Comparison of ENCODE assay signal across 8 cellular contexts in the genomic region with DNA sequence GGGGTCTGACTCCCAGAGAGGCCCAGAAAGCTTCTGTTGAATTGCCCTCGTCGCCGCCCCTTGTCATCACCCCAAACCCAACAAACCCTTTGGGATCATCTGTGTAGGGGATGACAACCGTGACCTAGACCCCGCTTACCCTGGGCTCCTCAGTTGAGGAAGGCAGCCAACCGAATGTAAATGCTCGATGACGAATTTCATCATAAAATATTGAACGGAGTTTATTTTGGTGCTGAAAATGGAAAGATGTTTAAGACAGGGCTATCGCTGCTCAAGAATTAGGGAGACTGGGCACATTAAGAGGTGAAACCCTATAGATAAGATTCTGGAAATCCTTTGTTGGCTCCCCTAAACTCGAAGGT. TPM values are rescaled to one million over a fixed set of nuclear protein-coding genes. Genes with fewer than 3 reads are reported as not detected.
DNase-seq lines count a peak whose midpoint lies in the region; ATAC-seq, FAIRE-seq and TF ChIP-seq lines count a peak whose summit lies in the region.

No MANE protein-coding gene starts in this region.

- H3K9ac ChIP-seq in astrocyte (ENCODE audit: low read length) (peak overlapping the region; percentile 99), HepG2 (ENCODE audit: insufficient read depth, low read depth, low read length) (peak overlapping the region; percentile 86)

- ATAC-seq in HG03139 (IDR thresholded peaks at IDR 0.05; ENCODE audit: unreplicated experiment) (peak; percentile 11), HepG2 (peak; percentile 17)

- peak overlapping the region; percentile 94 for H3K4me3 Mint-ChIP-seq in T-helper 1 cell treated with Interleukin-12 subunit alpha and Interleukin-12 subunit beta and Interleukin-4 antibody, amounts not matched to agents 30 μg/mL and 1 μg/mL, for 36 hours
- peak overlapping the region; percentile 99 for H3K4me3 Mint-ChIP-seq in astrocyte (ENCODE audit: unreplicated experiment)

- H3K79me2 ChIP-seq in astrocyte (ENCODE audit: insufficient read depth, low read length) (peaks cover 48% of the 10 kb centered on the region), HepG2 (ENCODE audit: insufficient read depth, low read length) (peaks cover 18% of the 10 kb centered on the region)

- TF ChIP-seq POLR2A in HepG2 (IDR thresholded peaks at IDR 0.05; ENCODE audit: insufficient read depth in 1 of 2, low read depth in 2 of 2, low read length in 2 of 2) = no peak
- TF ChIP-seq POLR2A in thyroid gland (IDR thresholded peaks at IDR 0.05) = no peak

- H3K4me3 ChIP-seq in astrocyte (ENCODE audit: insufficient read depth, low read depth, low read length) (peak overlapping the region; percentile 94), HepG2 (replicated peaks in 1 of 3; ENCODE audit: insufficient read depth in 1 of 3, low read depth in 2 of 3, low read length in 3 of 3) (peak overlapping the region; percentile 93 to 98 (median 97)), thyroid gland (replicated peaks in 1 of 3) (peak overlapping the region; percentile 23 to 73 (median 37))

- intact Hi-C loops in HepG2 (cut with micrococcal nuclease; ENCODE audit: unreplicated experiment) = loop anchor here (1.0 kb wide), 1 partner anchor 45 kb away; no protein-coding TSS in a partner anchor
- intact Hi-C loops in thyroid gland (cut with DNase I) = no loop called here

- WGBS in HepG2 (ENCODE audit: low lambda C conversion rate) = 1% methylated on average over 11 of the region's 11 CpGs
- 0 to 2% methylated on average over 8 to 11 of the region's 11 CpGs for WGBS in thyroid gland, 2 donors

- no peaks in the 10 kb centered on the region for H3K9me3 Mint-ChIP-seq in T-helper 1 cell treated with Interleukin-12 subunit alpha and Interleukin-12 subunit beta and Interleukin-4 antibody, amounts not matched to agents 30 μg/mL and 1 μg/mL, for 36 hours
- no peaks in the 10 kb centered on the region for H3K9me3 Mint-ChIP-seq in astrocyte (ENCODE audit: unreplicated experiment)

- H3K36me3 Mint-ChIP-seq in T-helper 1 cell treated with Interleukin-12 subunit alpha and Interleukin-12 subunit beta and Interleukin-4 antibody, amounts not matched to agents 30 μg/mL and 1 μg/mL, for 36 hours (ENCODE audit: low read depth) = no peaks in the 10 kb centered on the region
- H3K36me3 Mint-ChIP-seq in astrocyte (ENCODE audit: low read depth, unreplicated experiment) = no peaks in the 10 kb centered on the region

- H3K27ac ChIP-seq in astrocyte (ENCODE audit: low read depth, low read length) (peak overlapping the region; percentile 96), HepG2 (ENCODE audit: extremely low read length, insufficient read depth, low read length) (peak overlapping the region; percentile 72), thyroid gland (peak overlapping the region; percentile 83 to 87 (median 86))

- peaks cover 17% of the 10 kb centered on the region for H3K4me1 Mint-ChIP-seq in T-helper 1 cell treated with Interleukin-12 subunit alpha and Interleukin-12 subunit beta and Interleukin-4 antibody, amounts not matched to agents 30 μg/mL and 1 μg/mL, for 36 hours (ENCODE audit: low read depth)
- no peaks in the 10 kb centered on the region for H3K4me1 Mint-ChIP-seq in astrocyte (ENCODE audit: low read depth, unreplicated experiment)

- no peak for TF ChIP-seq CTCF in astrocyte (IDR thresholded peaks at IDR 0.05; ENCODE audit: insufficient read depth, low read depth, low read length)
- TF ChIP-seq CTCF in HepG2 (CRISPR knock-in tag; IDR thresholded peaks at IDR 0.05) = no peak
- TF ChIP-seq CTCF in thyroid gland (IDR thresholded peaks at IDR 0.05) = no peak
- TF ChIP-seq CTCF in GM10248 (IDR thresholded peaks at IDR 0.05; ENCODE audit: control extremely low read depth, extremely low read depth, low read depth, missing control alignments) = no peak

- in situ Hi-C loops in HepG2 (cut with HindIII; ENCODE audit: extremely low pct_ligation_motif_present, low pct_unique_long_range_greater_than_20kb) = no loop called here

- POLR2A ChIA-PET in HepG2 (lab: Yijun Ruan, JAX) = interaction anchor here (0.6 to 2.4 kb wide), 3 partner anchors 32 to 98 kb away, joined by 3 to 17 read pairs (median 7); a partner anchor contains a TSS
- POLR2A ChIA-PET in GM10248 (lab: Yijun Ruan, JAX) = no interaction called here

- DNase-seq in T-helper 1 cell = no peak
- DNase-seq in astrocyte (ENCODE audit: low read depth) = peak; percentile 1
- DNase-seq in HepG2 (ENCODE audit: low spot score) = no peak
- DNase-seq in thyroid gland = no peak
- DNase-seq in ecto neural progenitor cell (ENCODE audit: low spot score) = no peak
- no peak for DNase-seq in GM10248 (ENCODE audit: extremely low spot score)

- H2AFZ ChIP-seq in astrocyte (ENCODE audit: low read depth, low read length) = peak overlapping the region; percentile 81
- H2AFZ ChIP-seq in HepG2 (ENCODE audit: low read length) = peak overlapping the region; percentile 9

- TF ChIP-seq RAD21 in HepG2 (CRISPR knock-in tag; IDR thresholded peaks at IDR 0.05) = no peak

- peaks cover 5% of the 10 kb centered on the region for H4K20me1 ChIP-seq in astrocyte (ENCODE audit: insufficient read depth, low read length)
- H4K20me1 ChIP-seq in HepG2 (ENCODE audit: insufficient read depth, low read length) = no peaks in the 10 kb centered on the region

- H3K27ac Mint-ChIP-seq in T-helper 1 cell treated with Interleukin-12 subunit alpha and Interleukin-12 subunit beta and Interleukin-4 antibody, amounts not matched to agents 30 μg/mL and 1 μg/mL, for 36 hours = peak overlapping the region; percentile 95
- peak overlapping the region; percentile 96 for H3K27ac Mint-ChIP-seq in astrocyte (ENCODE audit: unreplicated experiment)

- no TSS peak for BruUV-seq in HepG2 (replicated peaks; lab: Mats Ljungman, UMichigan)

- CTCF ChIA-PET in HepG2 (lab: Yijun Ruan, JAX; ENCODE audit: low intra/inter-chr PET ratio, low total read pairs) = no interaction called here
- CTCF ChIA-PET in GM10248 (lab: Yijun Ruan, JAX) = interaction anchor here (0.9 kb wide), 1 partner anchor 64 kb away, joined by 3 read pairs; no protein-coding TSS in a partner anchor

- H3K4me1 ChIP-seq in astrocyte (ENCODE audit: insufficient read depth, low read length) (peaks cover 4% of the 10 kb centered on the region), HepG2 (ENCODE audit: insufficient read depth, low read length) (peaks cover 24% of the 10 kb centered on the region), thyroid gland (peaks cover 6 to 13% of the 10 kb centered on the region in 2 donors)

- H3K4me2 ChIP-seq in astrocyte (ENCODE audit: low read length) = peak overlapping the region; percentile 88
- peak overlapping the region; percentile 73 for H3K4me2 ChIP-seq in HepG2 (ENCODE audit: low read depth, low read length)

- H3K36me3 ChIP-seq in astrocyte (ENCODE audit: insufficient read depth, low read length) (peaks cover 3% of the 10 kb centered on the region), HepG2 (replicated peaks in 1 of 2; ENCODE audit: control insufficient read depth in 1 of 2, insufficient read depth in 2 of 2, low read length in 2 of 2) (peaks cover 0 to 2% of the 10 kb centered on the region in 2 experiments; a peak in 1 of 5 replicates), thyroid gland (no peaks in the 10 kb centered on the region)

- H3K27me3 Mint-ChIP-seq in T-helper 1 cell treated with Interleukin-12 subunit alpha and Interleukin-12 subunit beta and Interleukin-4 antibody, amounts not matched to agents 30 μg/mL and 1 μg/mL, for 36 hours (ENCODE audit: low read depth) = peaks cover 4% of the 10 kb centered on the region
- no peaks in the 10 kb centered on the region for H3K27me3 Mint-ChIP-seq in astrocyte (ENCODE audit: low read depth, unreplicated experiment)

- H3K27me3 ChIP-seq in astrocyte (ENCODE audit: insufficient read depth, low read length) = no peaks in the 10 kb centered on the region
- H3K27me3 ChIP-seq in HepG2 (ENCODE audit: control insufficient read depth in 1 of 2, insufficient read depth in 2 of 2, low read length in 2 of 2) = no peaks in the 10 kb centered on the region; a peak in 1 of 5 replicates
- no peaks in the 10 kb centered on the region for H3K27me3 ChIP-seq in thyroid gland

- H3K9me3 ChIP-seq in astrocyte (ENCODE audit: insufficient read depth, low read depth, low read length) = no peaks in the 10 kb centered on the region
- H3K9me3 ChIP-seq in HepG2 (ENCODE audit: low read length) = no peaks in the 10 kb centered on the region
- H3K9me3 ChIP-seq in thyroid gland = no peaks in the 10 kb centered on the region

- TF ChIP-seq EP300 in HepG2 (IDR thresholded peaks at IDR 0.05; ENCODE audit: low read depth in 2 of 2, low read length in 2 of 2) (no peak), HepG2 (CRISPR knock-in tag; IDR thresholded peaks at IDR 0.05; ENCODE audit: borderline replicate concordance) (no peak)

- no peak for FAIRE-seq in astrocyte (lab: Jason Lieb, UNC)
- FAIRE-seq in HepG2 (lab: Jason Lieb, UNC) = no peak

RNA-seq across cellular contexts. Expression of a gene that starts 0.5 kb away (rescaled TPM):
- total RNA-seq in astrocyte (92.5 and 98.7 TPM in 2 replicates), HepG2 (2016; rRNA removed; fragmentation: Illumina TruSeq; extraction: Trizol) (41.3 and 49.4 TPM in 2 replicates), thyroid gland (10 to 100 TPM; 59.8 to 79.1 (median 69.0) TPM)
- total RNA-seq in HepG2 (2016; cell fraction: cytosol; rRNA removed; fragmentation: Illumina TruSeq; extraction: Trizol; ENCODE audit: low read depth) = 4.8 and 5.3 TPM in 2 replicates
- total RNA-seq in HepG2 (2016; cell fraction: insoluble cytoplasmic fraction; rRNA removed; fragmentation: Illumina TruSeq; extraction: Trizol) = 39.6 and 51.2 TPM in 2 replicates
- total RNA-seq in HepG2 (2016; cell fraction: membrane; rRNA removed; fragmentation: Illumina TruSeq; extraction: Trizol) = 6.6 and 10.6 TPM in 2 replicates
- total RNA-seq in HepG2 (2016; cell fraction: nucleus; rRNA removed; fragmentation: Illumina TruSeq; extraction: Trizol) = 27.5 and 28.3 TPM in 2 replicates
- 27.5 and 30.0 TPM in 2 replicates for polyA plus RNA-seq in HepG2 (2011; rRNA removed)
- 10.0 and 20.8 TPM in 2 replicates for polyA plus RNA-seq in HepG2 (2011; cell fraction: cytosol; rRNA removed)
- polyA plus RNA-seq in HepG2 (2011; cell fraction: nucleus; rRNA removed) = 9.2 and 12.4 TPM in 2 replicates
- polyA plus RNA-seq in HepG2 (2012) = 29.5 and 35.3 TPM in 2 replicates
- polyA plus RNA-seq in HepG2 (2016; cell fraction: cytosol; fragmentation: Illumina TruSeq; extraction: Trizol; ENCODE audit: low read depth) = 3.5 and 4.8 TPM in 2 replicates
- 56.3 and 58.2 TPM in 2 replicates for polyA plus RNA-seq in HepG2 (2016; cell fraction: insoluble cytoplasmic fraction; fragmentation: Illumina TruSeq; extraction: Trizol; ENCODE audit: low read depth)
- 5.7 and 8.7 TPM in 2 replicates for polyA plus RNA-seq in HepG2 (2016; cell fraction: membrane; fragmentation: Illumina TruSeq; extraction: Trizol; ENCODE audit: low read depth)
- polyA plus RNA-seq in HepG2 (2016; cell fraction: nucleus; fragmentation: Illumina TruSeq; extraction: Trizol; ENCODE audit: insufficient read depth, low read depth) = 52.1 and 55.6 TPM in 2 replicates
- 3.7 and 6.4 TPM in 2 replicates for polyA minus RNA-seq in HepG2 (2011; rRNA and poly(A)+ RNA removed; ENCODE audit: low replicate concordance)
- 14.1 and 16.8 TPM in 2 replicates for polyA minus RNA-seq in HepG2 (2011; cell fraction: cytosol; rRNA and poly(A)+ RNA removed)
- 29.3 and 33.6 TPM in 2 replicates for polyA minus RNA-seq in HepG2 (2011; cell fraction: nucleus; rRNA and poly(A)+ RNA removed)

RNA-seq across cellular contexts. Expression of a gene that starts 44.2 kb away (rescaled TPM):
- total RNA-seq in astrocyte (215 and 232 TPM in 2 replicates), HepG2 (2016; rRNA removed; fragmentation: Illumina TruSeq; extraction: Trizol) (275 and 443 TPM in 2 replicates), thyroid gland (100 to 1,000 TPM in 3 of 4 donors, 10 to 100 TPM in 1; 98.6 to 151 (median 131) TPM)
- 91.1 and 98.5 TPM in 2 replicates for total RNA-seq in HepG2 (2016; cell fraction: cytosol; rRNA removed; fragmentation: Illumina TruSeq; extraction: Trizol; ENCODE audit: low read depth)
- total RNA-seq in HepG2 (2016; cell fraction: insoluble cytoplasmic fraction; rRNA removed; fragmentation: Illumina TruSeq; extraction: Trizol) = 286 and 449 TPM in 2 replicates
- total RNA-seq in HepG2 (2016; cell fraction: membrane; rRNA removed; fragmentation: Illumina TruSeq; extraction: Trizol) = 85.3 and 99.1 TPM in 2 replicates
- 143 and 154 TPM in 2 replicates for total RNA-seq in HepG2 (2016; cell fraction: nucleus; rRNA removed; fragmentation: Illumina TruSeq; extraction: Trizol)
- 167 and 232 TPM in 2 replicates for polyA plus RNA-seq in HepG2 (2011; rRNA removed)
- 146 and 177 TPM in 2 replicates for polyA plus RNA-seq in HepG2 (2011; cell fraction: cytosol; rRNA removed)
- 47.5 and 66.3 TPM in 2 replicates for polyA plus RNA-seq in HepG2 (2011; cell fraction: nucleus; rRNA removed)
- 133 and 136 TPM in 2 replicates for polyA plus RNA-seq in HepG2 (2012)
- polyA plus RNA-seq in HepG2 (2016; cell fraction: cytosol; fragmentation: Illumina TruSeq; extraction: Trizol; ENCODE audit: low read depth) = 61.4 and 63.4 TPM in 2 replicates
- polyA plus RNA-seq in HepG2 (2016; cell fraction: insoluble cytoplasmic fraction; fragmentation: Illumina TruSeq; extraction: Trizol; ENCODE audit: low read depth) = 402 and 430 TPM in 2 replicates
- polyA plus RNA-seq in HepG2 (2016; cell fraction: membrane; fragmentation: Illumina TruSeq; extraction: Trizol; ENCODE audit: low read depth) = 72.9 and 75.0 TPM in 2 replicates
- polyA plus RNA-seq in HepG2 (2016; cell fraction: nucleus; fragmentation: Illumina TruSeq; extraction: Trizol; ENCODE audit: insufficient read depth, low read depth) = 170 and 172 TPM in 2 replicates
- 80.9 and 206 TPM in 2 replicates for polyA minus RNA-seq in HepG2 (2011; rRNA and poly(A)+ RNA removed; ENCODE audit: low replicate concordance)
- 48.7 and 51.6 TPM in 2 replicates for polyA minus RNA-seq in HepG2 (2011; cell fraction: cytosol; rRNA and poly(A)+ RNA removed)
- 75.1 and 78.7 TPM in 2 replicates for polyA minus RNA-seq in HepG2 (2011; cell fraction: nucleus; rRNA and poly(A)+ RNA removed)

RNA-seq across cellular contexts. Expression of a gene that starts 48.4 kb away (rescaled TPM):
- total RNA-seq in astrocyte (19.3 and 22.7 TPM in 2 replicates), HepG2 (2016; rRNA removed; fragmentation: Illumina TruSeq; extraction: Trizol) (0.02 TPM in 1 of 2 replicates, not detected in the other), thyroid gland (1 to 10 TPM; 4.2 to 7.5 (median 7.0) TPM)
- not detected in 2 replicates for total RNA-seq in HepG2 (2016; cell fraction: cytosol; rRNA removed; fragmentation: Illumina TruSeq; extraction: Trizol; ENCODE audit: low read depth)
- 0.09 and 0.25 TPM in 2 replicates for total RNA-seq in HepG2 (2016; cell fraction: insoluble cytoplasmic fraction; rRNA removed; fragmentation: Illumina TruSeq; extraction: Trizol)
- not detected in 2 replicates for total RNA-seq in HepG2 (2016; cell fraction: membrane; rRNA removed; fragmentation: Illumina TruSeq; extraction: Trizol)
- 1.1 and 3.7 TPM in 2 replicates for total RNA-seq in HepG2 (2016; cell fraction: nucleus; rRNA removed; fragmentation: Illumina TruSeq; extraction: Trizol)
- polyA plus RNA-seq in HepG2 (2011; rRNA removed) = 0.04 and 0.18 TPM in 2 replicates
- 0.05 and 0.08 TPM in 2 replicates for polyA plus RNA-seq in HepG2 (2011; cell fraction: cytosol; rRNA removed)
- polyA plus RNA-seq in HepG2 (2011; cell fraction: nucleus; rRNA removed) = not detected in 2 replicates
- polyA plus RNA-seq in HepG2 (2012) = 0.11 and 0.15 TPM in 2 replicates
- polyA plus RNA-seq in HepG2 (2016; cell fraction: cytosol; fragmentation: Illumina TruSeq; extraction: Trizol; ENCODE audit: low read depth) = not detected in 2 replicates
- not detected in 2 replicates for polyA plus RNA-seq in HepG2 (2016; cell fraction: insoluble cytoplasmic fraction; fragmentation: Illumina TruSeq; extraction: Trizol; ENCODE audit: low read depth)
- 0.19 TPM in 1 of 2 replicates, not detected in the other for polyA plus RNA-seq in HepG2 (2016; cell fraction: membrane; fragmentation: Illumina TruSeq; extraction: Trizol; ENCODE audit: low read depth)
- polyA plus RNA-seq in HepG2 (2016; cell fraction: nucleus; fragmentation: Illumina TruSeq; extraction: Trizol; ENCODE audit: insufficient read depth, low read depth) = 0.14 and 0.29 TPM in 2 replicates
- 29.2 and 42.7 TPM in 2 replicates for polyA minus RNA-seq in HepG2 (2011; rRNA and poly(A)+ RNA removed; ENCODE audit: low replicate concordance)
- polyA minus RNA-seq in HepG2 (2011; cell fraction: cytosol; rRNA and poly(A)+ RNA removed) = not detected in 2 replicates
- polyA minus RNA-seq in HepG2 (2011; cell fraction: nucleus; rRNA and poly(A)+ RNA removed) = 484 and 534 TPM in 2 replicates

Comparison
In these comparisons a context has a peak if more than half of its experiments do, and no peak if none do; other contexts are left out.
1. H3K4me3 ChIP-seq: peak in every context shown above with its lines; median percentile 97 in HepG2; 94 in astrocyte; 37 in thyroid gland.